ENCODE assay signal across 17 cellular contexts in the genomic region with DNA sequence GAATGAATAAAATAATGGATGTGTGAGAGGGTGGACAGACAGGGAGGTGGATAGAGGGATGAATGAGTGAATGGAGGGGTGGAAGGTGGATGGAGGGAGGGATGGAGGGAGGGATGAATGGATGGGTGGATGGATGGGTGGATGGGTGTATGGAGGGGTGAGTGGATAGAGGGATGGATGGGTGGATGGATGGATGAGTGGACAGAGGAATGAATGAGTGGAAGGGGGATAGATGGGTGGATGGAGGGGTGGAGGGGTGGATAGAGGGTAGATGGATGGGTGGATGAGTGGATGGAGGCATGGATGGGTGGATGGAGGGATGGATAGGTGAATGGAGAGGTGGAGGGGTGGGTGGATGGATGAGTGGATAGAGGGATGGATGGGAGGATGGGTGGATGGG. TPM values are rescaled to one million over a fixed set of nuclear protein-coding genes. Genes with fewer than 3 reads are reported as not detected.
DNase-seq lines count a peak whose midpoint lies in the region; ATAC-seq, FAIRE-seq and TF ChIP-seq lines count a peak whose summit lies in the region.
"Had no signal": no experiment of that assay in that cellular context is flagged by ENCODE, and none has a peak within 500 bp of the region (broad histone marks: within the 10 kb centered on the region; RNA-seq: fewer than 3 reads in every experiment).

No MANE protein-coding gene starts in this region.

- intact Hi-C loops in pancreas (cut with DNase I), result no loop called here
- intact Hi-C loops in gastrocnemius medialis (cut with DNase I; ENCODE audit: low total_unique reads), result no loop called here
- intact Hi-C loops in heart right ventricle (cut with DNase I), result loop anchor here in 1 of 10 donors (5.0 kb wide), 1 partner anchor 1537 kb away; no protein-coding TSS in a partner anchor

- DNase-seq in pancreas (no peak), gastrocnemius medialis (no peak), DMS153 (lab: John Stamatoyannopoulos, UW) (no peak), SW480 (ENCODE audit: low spot score) (no peak), heart right ventricle (no peak)
- DNase-seq: Calu3; CD4-positive, alpha-beta memory T cell; COR-L47; DND-41; GOT3 had no signal

- TF ChIP-seq POLR2A in gastrocnemius medialis (IDR thresholded peaks at IDR 0.05), result no peak

- no peak for TF ChIP-seq CTCF in VCaP (conservative IDR thresholded peaks at IDR 0.05)
- TF ChIP-seq CTCF in pancreas (IDR thresholded peaks at IDR 0.05), result no peak
- no peak for TF ChIP-seq CTCF in gastrocnemius medialis (IDR thresholded peaks at IDR 0.05 in 4 of 5, conservative IDR thresholded peaks at IDR 0.05 in 1 of 5)
- no peak for TF ChIP-seq CTCF in heart right ventricle (IDR thresholded peaks at IDR 0.05)

- no peak overlapping the region for H3K4me3 ChIP-seq in pancreas
- no peak overlapping the region for H3K4me3 ChIP-seq in gastrocnemius medialis
- H3K4me3 ChIP-seq in heart right ventricle, result no peak overlapping the region
- H3K4me3 ChIP-seq: HAP-1 had no signal

- H3K27me3 ChIP-seq in pancreas (no peaks in the 10 kb centered on the region), gastrocnemius medialis (no peaks in the 10 kb centered on the region), heart right ventricle (peaks cover 0 to 4% (median 0%) of the 10 kb centered on the region in 7 donors)

- H3K4me1 ChIP-seq in pancreas (peaks cover 3 to 9% (median 7%) of the 10 kb centered on the region in 3 donors), gastrocnemius medialis (peaks cover 25 to 31% of the 10 kb centered on the region in 2 donors), heart right ventricle (peaks cover 0 to 12% (median 6%) of the 10 kb centered on the region in 9 donors)
- H3K4me1 ChIP-seq: HAP-1 had no signal

- in situ Hi-C loops in gastrocnemius medialis (cut with MboI; ENCODE audit: low sequenced_read_pairs in 4 of 4), result no loop called here

- H3K27ac ChIP-seq in VCaP, result peak overlapping the region; percentile 93
- peak overlapping the region in 3 of 4 donors; percentile 85 to 91 (median 87) for H3K27ac ChIP-seq in pancreas
- H3K27ac ChIP-seq in gastrocnemius medialis, result peak overlapping the region; percentile 72 to 89 (median 81)
- H3K27ac ChIP-seq in heart right ventricle, result no peak overlapping the region

- H3K36me3 ChIP-seq in pancreas, result no peaks in the 10 kb centered on the region
- no peaks in the 10 kb centered on the region for H3K36me3 ChIP-seq in gastrocnemius medialis
- no peaks in the 10 kb centered on the region for H3K36me3 ChIP-seq in heart right ventricle
- H3K36me3 ChIP-seq: HAP-1 had no signal

- ATAC-seq in pancreas (no peak), gastrocnemius medialis (no peak), heart right ventricle (no peak)

- H3K9me3 ChIP-seq in pancreas (no peaks in the 10 kb centered on the region), gastrocnemius medialis (no peaks in the 10 kb centered on the region), heart right ventricle (no peaks in the 10 kb centered on the region)
- H3K9me3 ChIP-seq: HAP-1 had no signal

- no peak for FAIRE-seq in pancreas (lab: Jason Lieb, UNC)
- FAIRE-seq: G401.6, GM12892, H54 had no signal

RNA-seq across cellular contexts. Expression of a gene that starts 47.9 kb away (rescaled TPM):
- total RNA-seq in pancreas (1 to 10 TPM in 4 of 6 donors, under 1 TPM in 2; 0.74 to 2.0 (median 1.1) TPM), gastrocnemius medialis (10 to 100 TPM in 2 of 4 donors, 1 to 10 TPM in 2; 6.4 to 39.9 (median 8.9) TPM), heart right ventricle (1 to 10 TPM in 1 of 10 donors, under 1 TPM in 9; 0.22 to 2.8 (median 0.50) TPM)
- polyA plus RNA-seq in pancreas (under 1 TPM; 0.14 to 0.49 TPM), heart right ventricle (under 1 TPM in 1 of 2 donors, not detected in 1; 0.01 TPM)
- total RNA-seq: A172; Calu3; CD4-positive, alpha-beta memory T cell had no signal
- polyA plus RNA-seq: BJ; CD4-positive, alpha-beta memory T cell had no signal

Comparison
In these comparisons a context has a peak if more than half of its experiments do, and no peak if none do; other contexts are left out.
1. H3K27ac ChIP-seq: peak in VCaP (single experiment), pancreas (3 of 4) and gastrocnemius medialis (4 of 4); none in heart right ventricle (0 of 10).